Comparison of ENCODE assay signal across 20 cellular contexts in the genomic region with DNA sequence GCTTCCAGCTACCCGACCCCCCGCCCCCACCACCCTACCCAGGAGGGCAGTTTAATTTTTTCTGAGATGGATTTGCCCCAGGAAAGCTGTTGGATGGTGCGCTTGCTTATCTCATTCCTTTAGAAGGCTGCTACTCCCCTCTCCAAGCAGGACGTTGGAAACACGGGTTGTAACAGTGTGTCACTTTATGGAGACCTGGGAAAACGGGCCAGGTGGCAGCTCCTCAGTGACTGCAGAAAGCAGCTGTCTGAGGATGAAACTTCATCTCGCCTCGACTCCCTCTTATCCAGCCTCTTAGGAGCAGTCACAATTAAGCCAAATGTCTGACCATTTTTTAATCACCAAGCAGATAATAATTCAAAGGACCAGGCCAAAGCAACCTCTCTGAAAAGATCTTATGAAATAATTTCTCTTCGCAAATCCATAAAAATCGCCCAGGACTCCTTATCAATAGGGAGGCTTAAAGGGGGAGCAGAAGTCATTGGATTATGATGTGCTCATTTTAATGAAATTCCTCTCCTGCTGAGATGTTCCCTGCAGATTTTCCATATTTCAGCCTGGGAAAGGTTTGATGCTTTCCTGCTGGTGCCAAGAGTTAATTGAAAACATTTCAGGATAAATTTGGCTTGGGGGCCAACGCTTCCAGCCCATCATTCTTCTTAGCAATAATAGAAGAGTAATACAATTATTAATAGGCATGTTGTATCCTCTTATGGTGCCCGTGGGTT.
"Had no signal": no experiment of that assay in that cellular context is flagged by ENCODE, and none has a peak within 500 bp of the region (broad histone marks: within the 10 kb centered on the region; RNA-seq: fewer than 3 reads in every experiment).

No MANE protein-coding gene starts in this region.

- H3K27ac ChIP-seq: adrenal gland, gastrocnemius medialis, spleen, thyroid gland, VCaP had no signal

- H3K36me3 Mint-ChIP-seq: naive thymus-derived CD8-positive, alpha-beta T cell; stimulated activated naive B cell treated with anti-CD40 and anti-IgM and Interleukin-4, amounts not matched to agents 10 μg/mL and 1 μg/mL and 100 μg/mL, for 72 hours had no signal

- H3K9me3 Mint-ChIP-seq: dendritic cell treated with granulocyte-macrophage colony-stimulating factor and Interleukin-4, amounts not matched to agents 40 ng/mL and 50 ng/mL, for 4 days had no signal

- ATAC-seq: activated T-cell treated with anti-CD3 and anti-CD28 coated beads, Interleukin-2, amount 50 U/mL, for 72 hours; gastrocnemius medialis; naive thymus-derived CD8-positive, alpha-beta T cell; stimulated activated naive B cell treated with anti-CD40 and anti-IgM and Interleukin-4, amounts not matched to agents 10 μg/mL and 1 μg/mL and 100 μg/mL, for 72 hours; T-helper 17 cell had no signal

- H3K4me3 Mint-ChIP-seq: activated T-cell treated with anti-CD3 and anti-CD28 coated beads, Interleukin-2, amount 50 U/mL, for 72 hours; dendritic cell treated with granulocyte-macrophage colony-stimulating factor and Interleukin-4, amounts not matched to agents 40 ng/mL and 50 ng/mL, for 4 days; naive thymus-derived CD8-positive, alpha-beta T cell; stimulated activated naive B cell treated with anti-CD40 and anti-IgM and Interleukin-4, amounts not matched to agents 10 μg/mL and 1 μg/mL and 100 μg/mL, for 72 hours; T-helper 17 cell had no signal

- H3K9me3 ChIP-seq: adrenal gland, gastrocnemius medialis, spleen, thyroid gland had no signal

- H3K27me3 ChIP-seq: adrenal gland, gastrocnemius medialis, thyroid gland had no signal

- H3K4me1 Mint-ChIP-seq: naive thymus-derived CD8-positive, alpha-beta T cell; stimulated activated naive B cell treated with anti-CD40 and anti-IgM and Interleukin-4, amounts not matched to agents 10 μg/mL and 1 μg/mL and 100 μg/mL, for 72 hours; T-helper 17 cell had no signal

- H3K4me3 ChIP-seq: adrenal gland, gastrocnemius medialis, spleen, thyroid gland had no signal

- H3K27ac Mint-ChIP-seq: activated T-cell treated with anti-CD3 and anti-CD28 coated beads, Interleukin-2, amount 50 U/mL, for 72 hours; dendritic cell treated with granulocyte-macrophage colony-stimulating factor and Interleukin-4, amounts not matched to agents 40 ng/mL and 50 ng/mL, for 4 days; naive thymus-derived CD8-positive, alpha-beta T cell; stimulated activated naive B cell treated with anti-CD40 and anti-IgM and Interleukin-4, amounts not matched to agents 10 μg/mL and 1 μg/mL and 100 μg/mL, for 72 hours; T-helper 17 cell had no signal

- H3K36me3 ChIP-seq: adrenal gland, gastrocnemius medialis, spleen, thyroid gland had no signal

- DNase-seq: activated CD4-positive, alpha-beta T cell treated with anti-CD3 and anti-CD28 coated beads for 1 hour; activated CD8-positive, alpha-beta memory T cell treated with anti-CD3 and anti-CD28 coated beads for 24 hours; activated CD8-positive, alpha-beta memory T cell treated with anti-CD3 and anti-CD28 coated beads, Interleukin-2, amount 50 U/mL, for 48 hours; activated effector memory CD4-positive, alpha-beta T cell treated with anti-CD3 and anti-CD28 coated beads, Interleukin-2, amount 50 U/mL, for 16 hours; activated naive CD4-positive, alpha-beta T cell treated with anti-CD3 and anti-CD28 coated beads, Interleukin-2, amount 50 U/mL, for 16 hours; activated T-cell treated with anti-CD3 and anti-CD28 coated beads, Interleukin-2, amount 50 U/mL, for 72 hours; adrenal gland; effector CD8-positive, alpha-beta T cell; gastrocnemius medialis; head of caudate nucleus; kidney; mesendoderm; naive thymus-derived CD8-positive, alpha-beta T cell; spleen; stimulated activated CD4-positive, alpha-beta T cell treated with anti-CD3 and anti-CD28 coated beads, Interleukin-4, amount 100 ng/mL, for 4 hours; stimulated activated naive B cell treated with anti-CD40 and anti-IgM and Interleukin-4, amounts not matched to agents 10 μg/mL and 1 μg/mL and 100 μg/mL, for 72 hours; T-helper 17 cell; thyroid gland had no signal

- H3K4me1 ChIP-seq: adrenal gland, gastrocnemius medialis, spleen, thyroid gland had no signal
